Comparison of ENCODE assay signal across 19 cellular contexts in genomic region chr2:36589230-36589630, GRCh38. TPM values are rescaled to one million over a fixed set of nuclear protein-coding genes. Genes with fewer than 3 reads are reported as not detected.
DNase-seq lines count a peak whose midpoint lies in the region; ATAC-seq and TF ChIP-seq lines count a peak whose summit lies in the region.
"Had no signal": no experiment of that assay in that cellular context is flagged by ENCODE, and none has a peak within 500 bp of the region (broad histone marks: within the 10 kb centered on the region; RNA-seq: fewer than 3 reads in every experiment).

No MANE protein-coding gene starts in this region.

- peak in 1 of 2 donors; percentile 56 for TF ChIP-seq POLR2A in gastrocnemius medialis (IDR thresholded peaks at IDR 0.05)

- intact Hi-C loops in left cardiac atrium (cut with DNase I), result no loop called here
- intact Hi-C loops in gastrocnemius medialis (cut with DNase I; ENCODE audit: low total_unique reads), result no loop called here

- in situ Hi-C loops in gastrocnemius medialis (cut with MboI; ENCODE audit: low sequenced_read_pairs in 4 of 4), result no loop called here

- peaks cover 27% of the 10 kb centered on the region for H3K36me3 Mint-ChIP-seq in activated CD8-positive, alpha-beta T cell treated with anti-CD3 and anti-CD28 coated beads, Interleukin-2, amount 10 ng/mL, durations not matched to agents 7 days and 5 days (ENCODE audit: low read depth)

- H3K4me3 Mint-ChIP-seq in activated CD8-positive, alpha-beta T cell treated with anti-CD3 and anti-CD28 coated beads, Interleukin-2, amount 10 ng/mL, durations not matched to agents 7 days and 5 days, result no peak overlapping the region
- H3K4me3 Mint-ChIP-seq: memory B cell, natural killer cell had no signal

- no peak overlapping the region for H3K27ac Mint-ChIP-seq in activated CD8-positive, alpha-beta T cell treated with anti-CD3 and anti-CD28 coated beads, Interleukin-2, amount 10 ng/mL, durations not matched to agents 7 days and 5 days
- H3K27ac Mint-ChIP-seq: memory B cell, natural killer cell had no signal

- H3K27me3 ChIP-seq in gastrocnemius medialis, result no peaks in the 10 kb centered on the region

- H3K4me1 Mint-ChIP-seq in activated CD8-positive, alpha-beta T cell treated with anti-CD3 and anti-CD28 coated beads, Interleukin-2, amount 10 ng/mL, durations not matched to agents 7 days and 5 days (ENCODE audit: low read depth), result no peaks in the 10 kb centered on the region

- DNase-seq in MV-4-11 (lab: John Stamatoyannopoulos, UW), result peak; percentile 32
- no peak for DNase-seq in left cardiac atrium
- peak; percentile 58 to 69 for DNase-seq in gastrocnemius medialis
- no peak for DNase-seq in activated CD8-positive, alpha-beta T cell treated with anti-CD3 and anti-CD28 coated beads, Interleukin-2, amount 10 ng/mL, durations not matched to agents 7 days and 5 days
- DNase-seq: activated CD4-positive, alpha-beta T cell treated with anti-CD3 and anti-CD28 coated beads for 48 hours; activated effector memory CD4-positive, alpha-beta T cell treated with Interleukin-2 at 50 U/mL for 16 hours; central memory CD4-positive, alpha-beta T cell; EL; KG1; natural killer cell; NCI-H1048; NCI-H2029; NCI-H446 treated with DMSO at 0.1 percent for 48 hours; SW 1271 had no signal

- H3K9me3 ChIP-seq in gastrocnemius medialis, result no peaks in the 10 kb centered on the region
- H3K9me3 ChIP-seq: prostate gland had no signal

- peak; percentile 57 to 64 for ATAC-seq in left cardiac atrium
- peak; percentile 83 to 92 for ATAC-seq in gastrocnemius medialis
- ATAC-seq in GM18498 (IDR thresholded peaks at IDR 0.05; ENCODE audit: unreplicated experiment), result no peak
- ATAC-seq in HG03196 (IDR thresholded peaks at IDR 0.05; ENCODE audit: unreplicated experiment), result no peak
- no peak for ATAC-seq in activated CD8-positive, alpha-beta T cell treated with anti-CD3 and anti-CD28 coated beads, Interleukin-2, amount 10 ng/mL, durations not matched to agents 7 days and 5 days
- ATAC-seq: natural killer cell had no signal

- CTCF ChIA-PET in activated CD8-positive, alpha-beta T cell treated with anti-CD3 and anti-CD28 coated beads, Interleukin-2, amount 10 ng/mL, durations not matched to agents 7 days and 5 days (lab: Charles Lee), result no interaction called here

- no peaks in the 10 kb centered on the region for H3K27me3 Mint-ChIP-seq in activated CD8-positive, alpha-beta T cell treated with anti-CD3 and anti-CD28 coated beads, Interleukin-2, amount 10 ng/mL, durations not matched to agents 7 days and 5 days (ENCODE audit: low read depth)
- H3K27me3 Mint-ChIP-seq: memory B cell had no signal

- no peaks in the 10 kb centered on the region for H3K9me3 Mint-ChIP-seq in activated CD8-positive, alpha-beta T cell treated with anti-CD3 and anti-CD28 coated beads, Interleukin-2, amount 10 ng/mL, durations not matched to agents 7 days and 5 days (ENCODE audit: insufficient read depth)
- H3K9me3 Mint-ChIP-seq: natural killer cell had no signal

- TF ChIP-seq CTCF in gastrocnemius medialis (IDR thresholded peaks at IDR 0.05 in 4 of 5, conservative IDR thresholded peaks at IDR 0.05 in 1 of 5), result peak in 1 of 5 experiments; percentile 18

- peak overlapping the region in 1 of 4 donors; percentile 18 for H3K4me3 ChIP-seq in gastrocnemius medialis
- H3K4me3 ChIP-seq: prostate gland had no signal

- H3K27ac ChIP-seq in angular gyrus (ENCODE audit: low read depth, low read length) (peak overlapping the region; percentile 15), gastrocnemius medialis (peak overlapping the region; percentile 79 to 97 (median 84))
- H3K27ac ChIP-seq: prostate gland had no signal

- peaks cover 63 to 67% of the 10 kb centered on the region in 2 donors for H3K4me1 ChIP-seq in gastrocnemius medialis
- H3K4me1 ChIP-seq: prostate gland had no signal

- H3K36me3 ChIP-seq in gastrocnemius medialis, result peaks cover 0 to 15% of the 10 kb centered on the region in 2 donors
- H3K36me3 ChIP-seq: prostate gland had no signal

- POLR2A ChIA-PET in activated CD8-positive, alpha-beta T cell treated with anti-CD3 and anti-CD28 coated beads, Interleukin-2, amount 10 ng/mL, durations not matched to agents 7 days and 5 days (lab: Charles Lee), result no interaction called here

RNA-seq across cellular contexts. Expression of gene FEZ2, which starts 8.7 kb away (rescaled TPM):
- total RNA-seq in left cardiac atrium, result 10 to 100 TPM; 46.5 to 68.3 TPM
- total RNA-seq in gastrocnemius medialis, result 100 to 1,000 TPM in 3 of 4 donors, 10 to 100 TPM in 1; 65.1 to 126 (median 110) TPM
- 10 to 100 TPM; 17.3 to 20.3 TPM for total RNA-seq in activated CD8-positive, alpha-beta T cell treated with anti-CD3 and anti-CD28 coated beads, Interleukin-2, amount 10 ng/mL, durations not matched to agents 7 days and 5 days

Comparison
In these comparisons a context has a peak if more than half of its experiments do, and no peak if none do; other contexts are left out.
1. DNase-seq: peak in MV-4-11 (single experiment) and gastrocnemius medialis (2 of 2); none in left cardiac atrium (single experiment) and activated CD8-positive, alpha-beta T cell treated with anti-CD3 and anti-CD28 coated beads, Interleukin-2, amount 10 ng/mL, durations not matched to agents 7 days and 5 days (single experiment).
2. ATAC-seq: peak in left cardiac atrium (2 of 2) and gastrocnemius medialis (2 of 2); none in GM18498 (single experiment), HG03196 (single experiment) and activated CD8-positive, alpha-beta T cell treated with anti-CD3 and anti-CD28 coated beads, Interleukin-2, amount 10 ng/mL, durations not matched to agents 7 days and 5 days (single experiment).